23 cellular contexts compared by ENCODE assay signal in genomic region chr4:5696341-5696740, GRCh38. TPM values are rescaled to one million over a fixed set of nuclear protein-coding genes. Genes with fewer than 3 reads are reported as not detected.
"Had no signal": no experiment of that assay in that cellular context is flagged by ENCODE, and none has a peak within 500 bp of the region (broad histone marks: within the 10 kb centered on the region; RNA-seq: fewer than 3 reads in every experiment).

No MANE protein-coding gene starts in this region.

- H3K4me3 ChIP-seq: left ventricle myocardium inferior, neural progenitor cell, ovary, right atrium auricular region, right lobe of liver, skin epidermis, tibial nerve, uterus had no signal

- H3K36me3 Mint-ChIP-seq: memory B cell; naive thymus-derived CD8-positive, alpha-beta T cell; stimulated activated naive B cell treated with anti-CD40 and anti-IgM and Interleukin-4, amounts not matched to agents 10 μg/mL and 1 μg/mL and 100 μg/mL, for 72 hours had no signal

- ATAC-seq: naive thymus-derived CD8-positive, alpha-beta T cell; right lobe of liver; stimulated activated naive B cell treated with anti-CD40 and anti-IgM and Interleukin-4, amounts not matched to agents 10 μg/mL and 1 μg/mL and 100 μg/mL, for 72 hours had no signal

- H3K9me3 Mint-ChIP-seq: nephron; neural progenitor cell; stimulated activated naive B cell treated with anti-CD40 and anti-IgM and Interleukin-4, amounts not matched to agents 10 μg/mL and 1 μg/mL and 100 μg/mL, for 72 hours; stimulated activated naive CD8-positive, alpha-beta T cell treated with anti-CD3 and anti-CD28 coated beads, Interleukin-15, Interleukin-2, amounts not matched to agents 100 ng/mL and 50 ng/mL, for 24 hours; type B pancreatic cell had no signal

- H3K36me3 ChIP-seq: neural progenitor cell, ovary, right lobe of liver, uterus had no signal

- H3K9me3 ChIP-seq: left ventricle myocardium inferior, ovary, right atrium auricular region, right lobe of liver, tibial nerve, uterus had no signal

- H3K27ac Mint-ChIP-seq: memory B cell; nephron; neural progenitor cell; progenitor cell of endocrine pancreas; stimulated activated naive B cell treated with anti-CD40 and anti-IgM and Interleukin-4, amounts not matched to agents 10 μg/mL and 1 μg/mL and 100 μg/mL, for 72 hours; stimulated activated naive CD8-positive, alpha-beta T cell treated with anti-CD3 and anti-CD28 coated beads, Interleukin-15, Interleukin-2, amounts not matched to agents 100 ng/mL and 50 ng/mL, for 24 hours; type B pancreatic cell had no signal

- H3K27ac ChIP-seq: left ventricle myocardium inferior, neural progenitor cell, ovary, right atrium auricular region, right lobe of liver, skin epidermis, tibial nerve, uterus had no signal

- H3K27me3 Mint-ChIP-seq: memory B cell; progenitor cell of endocrine pancreas; stimulated activated naive B cell treated with anti-CD40 and anti-IgM and Interleukin-4, amounts not matched to agents 10 μg/mL and 1 μg/mL and 100 μg/mL, for 72 hours; stimulated activated naive CD8-positive, alpha-beta T cell treated with anti-CD3 and anti-CD28 coated beads, Interleukin-15, Interleukin-2, amounts not matched to agents 100 ng/mL and 50 ng/mL, for 24 hours; type B pancreatic cell had no signal

- H3K4me1 Mint-ChIP-seq: memory B cell; naive thymus-derived CD8-positive, alpha-beta T cell; nephron; neural progenitor cell; stimulated activated naive B cell treated with anti-CD40 and anti-IgM and Interleukin-4, amounts not matched to agents 10 μg/mL and 1 μg/mL and 100 μg/mL, for 72 hours had no signal

- H3K9ac ChIP-seq: neural progenitor cell had no signal

- H2AFZ ChIP-seq: neural progenitor cell had no signal

- H3K4me3 Mint-ChIP-seq: memory B cell; naive thymus-derived CD8-positive, alpha-beta T cell; nephron; neural progenitor cell; stimulated activated naive B cell treated with anti-CD40 and anti-IgM and Interleukin-4, amounts not matched to agents 10 μg/mL and 1 μg/mL and 100 μg/mL, for 72 hours; stimulated activated naive CD8-positive, alpha-beta T cell treated with anti-CD3 and anti-CD28 coated beads, Interleukin-15, Interleukin-2, amounts not matched to agents 100 ng/mL and 50 ng/mL, for 24 hours; type B pancreatic cell had no signal

- DNase-seq: head of caudate nucleus; hippocampal formation; islet precursor cell; left ventricle myocardium inferior; naive thymus-derived CD8-positive, alpha-beta T cell; ovary; right lobe of liver; stimulated activated CD4-positive, alpha-beta T cell treated with anti-CD3 and anti-CD28 coated beads, Interleukin-12 subunit alpha, Interleukin-12 subunit beta, amount 100 ng/mL, for 4 hours; stimulated activated CD4-positive, alpha-beta T cell treated with anti-CD3 and anti-CD28 coated beads, Interleukin-15, amount 100 ng/mL, for 24 hours; stimulated activated CD4-positive, alpha-beta T cell treated with anti-CD3 and anti-CD28 coated beads, Interleukin-2, amount 100 ng/mL, for 24 hours; stimulated activated CD4-positive, alpha-beta T cell treated with anti-CD3 and anti-CD28 coated beads, Interleukin-4, amount 100 ng/mL, for 1 hour; stimulated activated naive B cell treated with anti-CD40 and anti-IgM and Interleukin-4, amounts not matched to agents 10 μg/mL and 1 μg/mL and 100 μg/mL, for 72 hours; substantia nigra; uterus had no signal

- H3K4me2 ChIP-seq: neural progenitor cell had no signal

- H3K27me3 ChIP-seq: neural progenitor cell, ovary, right atrium auricular region, right lobe of liver, tibial nerve, uterus had no signal

- H3K4me1 ChIP-seq: left ventricle myocardium inferior, neural progenitor cell, right atrium auricular region, right lobe of liver, uterus had no signal

RNA-seq across cellular contexts. Expression of gene EVC, which starts 14.7 kb away (rescaled TPM):
- polyA plus RNA-seq: naive thymus-derived CD8-positive, alpha-beta T cell had no signal
